Comparison of ENCODE assay signal across 8 cellular contexts in the genomic region with DNA sequence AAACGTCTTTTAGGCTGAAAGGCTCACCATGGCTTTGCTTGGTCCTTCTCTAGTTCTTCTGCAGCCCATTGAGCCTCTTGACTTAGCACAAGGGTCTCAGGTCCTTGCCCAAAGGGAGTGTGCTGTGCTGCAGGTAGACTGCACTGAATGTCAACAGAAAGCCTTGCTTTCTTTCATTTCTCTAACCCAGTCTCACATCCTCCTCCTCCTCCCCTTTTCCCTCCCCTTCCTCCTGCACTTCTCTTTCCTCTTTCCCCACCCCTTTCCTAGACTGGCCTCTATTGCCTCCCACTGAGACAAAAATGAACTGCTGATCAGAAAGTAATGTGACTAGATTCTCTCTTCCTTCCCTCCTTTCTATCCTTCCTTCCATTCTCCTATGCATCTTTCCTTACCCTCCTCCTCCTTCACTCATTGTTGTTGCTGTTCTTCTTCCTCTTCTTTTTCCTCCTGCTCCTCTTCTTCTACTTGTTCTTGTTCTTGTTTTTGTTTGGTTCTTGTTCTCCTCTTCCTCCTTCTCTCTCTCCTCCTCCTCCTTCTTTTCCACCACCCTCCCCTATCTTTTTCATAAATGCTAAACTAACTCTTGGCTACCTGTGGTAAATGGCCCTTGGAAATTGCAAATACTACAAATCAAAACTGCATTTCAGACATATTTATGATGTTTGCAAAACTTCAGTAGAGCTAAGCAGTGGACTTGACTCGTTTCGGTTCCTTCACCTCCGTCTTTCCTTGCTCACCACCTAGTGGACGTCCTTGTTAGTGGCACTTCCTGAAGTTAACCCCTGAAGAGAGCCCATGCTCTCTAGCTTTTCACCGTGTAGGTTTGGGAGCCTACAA. TPM values are rescaled to one million over a fixed set of nuclear protein-coding genes. Genes with fewer than 3 reads are reported as not detected.
DNase-seq lines count a peak whose midpoint lies in the region; ATAC-seq and TF ChIP-seq lines count a peak whose summit lies in the region.

A gene (minus strand): TSS at position 152 of the 840 bp plus-strand sequence. CDS start 122 bp downstream, at position 30.

- no peaks in the 10 kb centered on the region for H3K79me2 ChIP-seq in OCI-LY1 (ENCODE audit: insufficient read depth, low read length)

- no peak within 1 kb of the TSS; the same call in 1 of the 2 replicates for H3K9ac ChIP-seq in OCI-LY1 (ENCODE audit: low read length)

- peak; percentile 87 for TF ChIP-seq CTCF in OCI-LY1 (IDR thresholded peaks at IDR 0.05; ENCODE audit: low read length)

- H3K36me3 Mint-ChIP-seq in naive thymus-derived CD8-positive, alpha-beta T cell, result peaks cover 23 to 30% (median 24%) of the 10 kb centered on the region in 3 donors

- peaks cover 0 to 13% (median 0%) of the 10 kb centered on the region in 9 donors for H3K9me3 Mint-ChIP-seq in naive thymus-derived CD8-positive, alpha-beta T cell

- no peaks in the 10 kb centered on the region for H3K36me3 ChIP-seq in OCI-LY1 (ENCODE audit: insufficient read depth, low read length)

- H3K4me2 ChIP-seq in OCI-LY1 (ENCODE audit: low read length), result peak within 1 kb of the TSS; percentile 66

- no peaks in the 10 kb centered on the region for H3K27me3 ChIP-seq in OCI-LY1 (ENCODE audit: insufficient read depth, low read length)

- POLR2A ChIA-PET in naive thymus-derived CD8-positive, alpha-beta T cell (lab: Charles Lee), result interaction anchor here (0.6 to 2.1 kb wide), 5 partner anchors 13 to 110 kb away, joined by 3 to 35 read pairs (median 5); a partner anchor contains a TSS

- no peaks in the 10 kb centered on the region for H3F3A ChIP-seq in OCI-LY1 (ENCODE audit: insufficient read depth, low read length)

- no peaks in the 10 kb centered on the region for H3K9me3 ChIP-seq in OCI-LY1 (ENCODE audit: low read length)

- no peaks in the 10 kb centered on the region for H3K27me3 Mint-ChIP-seq in naive thymus-derived CD8-positive, alpha-beta T cell

- H3K27ac Mint-ChIP-seq in naive thymus-derived CD8-positive, alpha-beta T cell, result peak within 1 kb of the TSS in 9 of 10 donors; percentile 88 to 97 (median 94)

- H3K4me3 Mint-ChIP-seq in naive thymus-derived CD8-positive, alpha-beta T cell, result peak within 1 kb of the TSS; percentile 88 to 98 (median 96)

- peak within 1 kb of the TSS; percentile 23 for H3K27ac ChIP-seq in OCI-LY1 (ENCODE audit: low read depth, low read length, poor library complexity, severe bottlenecking)
- no peak within 1 kb of the TSS for H3K27ac ChIP-seq in substantia nigra (ENCODE audit: low read depth, low read length, poor library complexity, severe bottlenecking)

- peak; percentile 63 for ATAC-seq in GM21367 (IDR thresholded peaks at IDR 0.05; ENCODE audit: unreplicated experiment)
- peak; percentile 72 to 75 for ATAC-seq in naive thymus-derived CD8-positive, alpha-beta T cell

- H4K20me1 ChIP-seq in OCI-LY1 (ENCODE audit: insufficient read depth, low read length), result no peaks in the 10 kb centered on the region

- H3K4me3 ChIP-seq in OCI-LY1 (ENCODE audit: low read depth, low read length, poor library complexity, severe bottlenecking), result peak within 1 kb of the TSS; percentile 50

- no peaks in the 10 kb centered on the region for H3K9me2 ChIP-seq in OCI-LY1 (ENCODE audit: low read depth, low read length)

- DNase-seq in DMS53 (lab: John Stamatoyannopoulos, UW) (peak; percentile 91), HS-5 (ENCODE audit: low read depth) (peak; percentile 29), activated T-cell treated with anti-CD3 and anti-CD28 coated beads for 48 hours (ENCODE audit: low read depth) (peak; percentile 53), fibroblast of gingiva (ENCODE audit: low read depth) (peak; percentile 52), substantia nigra (lab: John Stamatoyannopoulos, UW) (peak in 37 of 49 donors; percentile 1 to 66 (median 28))
- peak; percentile 44 to 88 (median 76) for DNase-seq in naive thymus-derived CD8-positive, alpha-beta T cell

- peaks cover 35% of the 10 kb centered on the region for H3K4me1 ChIP-seq in OCI-LY1 (ENCODE audit: insufficient read depth, low read length, severe bottlenecking)

- peak within 1 kb of the TSS; percentile 61 for H2AFZ ChIP-seq in OCI-LY1 (ENCODE audit: low read length)

- peaks cover 13 to 26% (median 22%) of the 10 kb centered on the region in 4 donors for H3K4me1 Mint-ChIP-seq in naive thymus-derived CD8-positive, alpha-beta T cell

RNA-seq across cellular contexts. Expression of the gene that starts here (rescaled TPM):
- total RNA-seq in naive thymus-derived CD8-positive, alpha-beta T cell, result 100 to 1,000 TPM; 549 to 581 TPM
- 1,000 to 10,000 TPM; 1,427 to 2,162 (median 1,901) TPM for polyA plus RNA-seq in naive thymus-derived CD8-positive, alpha-beta T cell

Comparison
In these comparisons a context has a peak if more than half of its experiments do, and no peak if none do; other contexts are left out.
1. DNase-seq: peak in every context shown above with its lines; median percentile 91 in DMS53; 76 in naive thymus-derived CD8-positive, alpha-beta T cell; 53 in activated T-cell treated with anti-CD3 and anti-CD28 coated beads for 48 hours; 52 in fibroblast of gingiva; 29 in HS-5; 28 in substantia nigra.